In the genomic region with DNA sequence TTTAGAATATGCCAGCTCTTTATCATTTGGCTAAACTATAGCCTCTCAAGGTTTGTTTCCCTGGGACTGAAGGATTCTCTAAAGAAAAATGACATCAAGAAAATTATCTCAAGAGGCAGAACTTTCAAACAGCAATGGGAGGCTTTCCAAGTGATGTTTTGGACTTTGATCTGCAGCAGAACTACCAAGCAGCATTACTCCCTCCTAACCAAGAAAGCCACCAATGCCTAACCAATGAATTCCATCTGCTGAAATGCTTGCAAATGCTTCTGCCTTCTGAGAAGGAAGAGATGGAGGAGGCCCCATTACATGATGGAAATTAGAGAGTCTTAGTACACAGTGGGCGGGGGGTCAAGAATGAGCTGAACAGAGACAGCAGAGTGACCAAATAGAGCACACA, we compare ENCODE assay signal across 18 cellular contexts.
DNase-seq lines count a peak whose midpoint lies in the region; ATAC-seq and TF ChIP-seq lines count a peak whose summit lies in the region.
"Had no signal": no experiment of that assay in that cellular context is flagged by ENCODE, and none has a peak within 500 bp of the region (broad histone marks: within the 10 kb centered on the region; RNA-seq: fewer than 3 reads in every experiment).

No MANE protein-coding gene starts in this region.

- ATAC-seq in GM23338 (no peak), HG02852 (IDR thresholded peaks at IDR 0.05; ENCODE audit: unreplicated experiment) (no peak), GM18870 (IDR thresholded peaks at IDR 0.05; ENCODE audit: unreplicated experiment) (no peak)
- ATAC-seq: CD8-positive, alpha-beta T cell had no signal

- no peaks in the 10 kb centered on the region for H3K36me3 Mint-ChIP-seq in GM23338 (ENCODE audit: low read depth)
- H3K36me3 Mint-ChIP-seq: CD8-positive, alpha-beta T cell had no signal

- TF ChIP-seq CTCF in GM23338 (conservative IDR thresholded peaks at IDR 0.05; ENCODE audit: low read depth in 2 of 2) (no peak), Peyer's patch (IDR thresholded peaks at IDR 0.05) (no peak)

- peaks cover 4% of the 10 kb centered on the region; the same call in 1 of the 3 replicates for H3K4me1 Mint-ChIP-seq in GM23338

- no peak overlapping the region for H3K27ac Mint-ChIP-seq in GM23338
- H3K27ac Mint-ChIP-seq: CD8-positive, alpha-beta T cell; HFFc6 had no signal

- H4K20me1 ChIP-seq in GM23338 (replicated peaks; ENCODE audit: insufficient read depth) = no peaks in the 10 kb centered on the region

- H3K9me3 ChIP-seq in SK-N-MC (ENCODE audit: low read depth, low read length) (no peaks in the 10 kb centered on the region), Peyer's patch (no peaks in the 10 kb centered on the region)
- H3K9me3 ChIP-seq: BE2C had no signal

- no peak overlapping the region for H3K9ac ChIP-seq in SK-N-MC (ENCODE audit: insufficient read length)

- H3K4me2 ChIP-seq in GM23338 = no peak overlapping the region

- no peaks in the 10 kb centered on the region for H3K9me3 Mint-ChIP-seq in GM23338
- H3K9me3 Mint-ChIP-seq: CD8-positive, alpha-beta T cell; HFFc6 had no signal

- H3F3A ChIP-seq in GM23338 (replicated peaks; ENCODE audit: low read depth) = no peaks in the 10 kb centered on the region

- H3K27ac ChIP-seq in GM23338 (ENCODE audit: low read depth) (no peak overlapping the region), SK-N-MC (peak overlapping the region; percentile 72), Peyer's patch (no peak overlapping the region)
- H3K27ac ChIP-seq: C4-2B had no signal

- H3K79me2 ChIP-seq in GM23338 (replicated peaks; ENCODE audit: insufficient read depth) = no peaks in the 10 kb centered on the region

- no peaks in the 10 kb centered on the region for H3K4me1 ChIP-seq in GM23338 (ENCODE audit: insufficient read depth)
- H3K4me1 ChIP-seq in Peyer's patch = no peaks in the 10 kb centered on the region
- H3K4me1 ChIP-seq: BE2C had no signal

- peaks cover 3% of the 10 kb centered on the region for H3K27me3 Mint-ChIP-seq in GM23338 (ENCODE audit: insufficient read depth, low read depth, poor library complexity)

- H3K27me3 ChIP-seq in GM23338 (ENCODE audit: insufficient read depth) = no peaks in the 10 kb centered on the region
- no peaks in the 10 kb centered on the region for H3K27me3 ChIP-seq in Peyer's patch
- H3K27me3 ChIP-seq: BE2C had no signal

- H3K4me3 Mint-ChIP-seq in GM23338 = no peak overlapping the region
- H3K4me3 Mint-ChIP-seq: CD8-positive, alpha-beta T cell; HFFc6 had no signal

- no peak overlapping the region for H3K4me3 ChIP-seq in GM23338
- H3K4me3 ChIP-seq in SK-N-MC = peak overlapping the region; percentile 50
- no peak overlapping the region for H3K4me3 ChIP-seq in Peyer's patch

- no peaks in the 10 kb centered on the region for H3K36me3 ChIP-seq in GM23338 (ENCODE audit: insufficient read depth)
- no peaks in the 10 kb centered on the region for H3K36me3 ChIP-seq in SK-N-MC (ENCODE audit: insufficient read depth, low read length)
- no peaks in the 10 kb centered on the region for H3K36me3 ChIP-seq in Peyer's patch
- H3K36me3 ChIP-seq: BE2C had no signal

- DNase-seq in AG08395 (ENCODE audit: low spot score) = peak; percentile 32
- no peak for DNase-seq in GM23338 (ENCODE audit: low spot score)
- DNase-seq in SK-N-MC (ENCODE audit: low read depth, low spot score) = peak; percentile 63
- DNase-seq in left kidney (ENCODE audit: low read depth, low spot score) = peak; percentile 18
- DNase-seq in Peyer's patch = no peak
- DNase-seq: 8988T; BE2C; CD8-positive, alpha-beta T cell; COR-L47; DMS153; DMS79 treated with DMSO at 0.1 percent for 48 hours; GDM1; HCEC 1CT; HFFc6; IMR-90 had no signal

- no peaks in the 10 kb centered on the region for H3K9me2 ChIP-seq in GM23338 (ENCODE audit: insufficient read depth)

- H2AFZ ChIP-seq in GM23338 = peak overlapping the region; percentile 60; the same call in 1 of the 2 replicates

- TF ChIP-seq POLR2A in Peyer's patch (IDR thresholded peaks at IDR 0.05) = no peak

TF ChIP-seq in GM23338, 12 proteins besides CTCF, POLR2A, EP300 and RAD21:
- no peak for TF ChIP-seq CREB1 (CRISPR knock-in tag; IDR thresholded peaks at IDR 0.05; ENCODE audit: low read depth)
- TF ChIP-seq EZH2 (IDR thresholded peaks at IDR 0.05; ENCODE audit: low read depth, unreplicated experiment) = no peak
- TF ChIP-seq JUNB (IDR thresholded peaks at IDR 0.05; ENCODE audit: unreplicated experiment) = no peak
TF ChIP-seq in GM23338: peak in this region for 0.

Comparison
In these comparisons a context has a peak if more than half of its experiments do, and no peak if none do; other contexts are left out.
1. DNase-seq: peak in AG08395 (single experiment), SK-N-MC (single experiment) and left kidney (single experiment); none in GM23338 (single experiment) and Peyer's patch (0 of 3).